Comparison of ENCODE assay signal across 1 cellular context in genomic region chr16:58913456-58913855, GRCh38.
TF ChIP-seq lines count a peak whose summit lies in the region.

No MANE protein-coding gene starts in this region.

TF ChIP-seq in H1, 55 proteins besides CTCF, POLR2A, EP300 and RAD21 (continued from another document):
- no peak for TF ChIP-seq BRCA1 (IDR thresholded peaks at IDR 0.05; ENCODE audit: low read depth, low read length)
- no peak for TF ChIP-seq EGR1 (IDR thresholded peaks at IDR 0.05; ENCODE audit: borderline replicate concordance, low read depth, low read length)
- TF ChIP-seq SIRT6 (IDR thresholded peaks at IDR 0.05; ENCODE audit: low read length): no peak
- TF ChIP-seq SUZ12 (IDR thresholded peaks at IDR 0.05; ENCODE audit: low read length): no peak
- TF ChIP-seq CEBPB (IDR thresholded peaks at IDR 0.05; ENCODE audit: low read depth, low read length): no peak
- TF ChIP-seq TAF1 (IDR thresholded peaks at IDR 0.05; ENCODE audit: low read depth, low read length): no peak
- no peak for TF ChIP-seq SAP30 (IDR thresholded peaks at IDR 0.05; ENCODE audit: insufficient read depth, insufficient replicate concordance, low read length)
